12 cellular contexts compared by ENCODE assay signal in genomic region chr1:221856188-221857093, GRCh38.
DNase-seq lines count a peak whose midpoint lies in the region; ATAC-seq and TF ChIP-seq lines count a peak whose summit lies in the region.
"Had no signal": no experiment of that assay in that cellular context is flagged by ENCODE, and none has a peak within 500 bp of the region (broad histone marks: within the 10 kb centered on the region; RNA-seq: fewer than 3 reads in every experiment).

No MANE protein-coding gene starts in this region.

- H3K4me3 ChIP-seq in fibroblast of mammary gland (ENCODE audit: control insufficient read depth, low read depth, low read length), result no peak overlapping the region
- H3K4me3 ChIP-seq: lung had no signal

- no peak for TF ChIP-seq CTCF in fibroblast of mammary gland (conservative IDR thresholded peaks at IDR 0.05; ENCODE audit: control insufficient read depth, insufficient read depth, low read depth, low read length)

- ATAC-seq in SK-N-SH treated with all-trans-retinoic acid at 6 μM for 48 hours (peak; percentile 62), HG03457 (IDR thresholded peaks at IDR 0.05; ENCODE audit: unreplicated experiment) (no peak), GM19324 (IDR thresholded peaks at IDR 0.05; ENCODE audit: low FRiP score, unreplicated experiment) (no peak)

- DNase-seq in A172 (ENCODE audit: low spot score) (peak; percentile 42), EL (peak; percentile 70), fibroblast of mammary gland (ENCODE audit: low read depth) (peak; percentile 97), COLO829 (ENCODE audit: low spot score) (no peak), NCI-H2227 treated with DMSO at 0.1 percent for 48 hours (lab: John Stamatoyannopoulos, UW) (no peak)
- DNase-seq: NCI-H146, NCI-H446, nephron progenitor cell had no signal

TF ChIP-seq in SK-N-SH treated with all-trans-retinoic acid at 6 μM for 48 hours, 23 proteins besides CTCF, POLR2A, EP300 and RAD21:
- TF ChIP-seq PPARA (CRISPR knock-in tag; IDR thresholded peaks at IDR 0.05; ENCODE audit: borderline replicate concordance) (no peak), TOX (CRISPR knock-in tag; IDR thresholded peaks at IDR 0.05; ENCODE audit: borderline replicate concordance) (peak; percentile 25; the same call in 1 of the 2 replicates), ZC3H10 (CRISPR knock-in tag; IDR thresholded peaks at IDR 0.05) (peak; percentile 66; the same call in 1 of the 2 replicates)

Comparison
In these comparisons a context has a peak if more than half of its experiments do, and no peak if none do; other contexts are left out.
1. DNase-seq: peak in A172 (single experiment), EL (single experiment) and fibroblast of mammary gland (single experiment); none in COLO829 (single experiment) and NCI-H2227 treated with DMSO at 0.1 percent for 48 hours (single experiment).